Comparison of ENCODE assay signal across 11 cellular contexts in the genomic region with DNA sequence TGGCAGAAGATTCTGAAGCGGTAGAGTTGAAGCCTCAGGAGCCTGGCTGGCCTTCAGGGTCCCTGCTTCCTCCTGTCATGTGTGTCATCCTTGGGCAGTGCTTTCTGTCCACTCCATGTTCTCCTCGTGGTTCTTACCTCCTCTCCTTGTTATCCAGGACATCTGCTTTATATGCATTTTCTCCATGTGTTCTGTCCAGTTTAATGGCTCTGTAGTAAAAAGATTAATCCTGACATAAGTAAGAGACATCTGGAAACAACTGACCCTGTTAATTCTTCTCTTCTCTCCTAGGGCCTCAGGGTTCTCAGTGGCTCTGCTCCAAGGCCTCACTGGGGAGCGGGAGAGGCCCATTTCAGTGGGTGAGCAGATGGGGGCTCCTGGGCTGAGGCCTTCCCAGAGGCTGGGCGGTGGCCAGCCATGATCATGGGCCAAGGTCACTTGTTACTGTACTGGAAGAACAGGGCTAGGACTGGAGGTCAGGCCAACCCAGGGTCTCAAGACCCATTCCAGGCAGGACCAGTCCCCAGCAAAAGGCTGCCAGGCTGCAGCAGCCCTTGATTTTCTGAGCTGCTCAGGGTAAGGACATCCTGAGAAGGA. TPM values are rescaled to one million over a fixed set of nuclear protein-coding genes. Genes with fewer than 3 reads are reported as not detected.
DNase-seq lines count a peak whose midpoint lies in the region; ATAC-seq, FAIRE-seq and TF ChIP-seq lines count a peak whose summit lies in the region.
"Had no signal": no experiment of that assay in that cellular context is flagged by ENCODE, and none has a peak within 500 bp of the region (broad histone marks: within the 10 kb centered on the region; RNA-seq: fewer than 3 reads in every experiment).

No MANE protein-coding gene starts in this region.

- H3K36me3 Mint-ChIP-seq in astrocyte (ENCODE audit: low read depth, unreplicated experiment): no peaks in the 10 kb centered on the region

- H3K27me3 ChIP-seq in astrocyte (ENCODE audit: insufficient read depth, low read length) (no peaks in the 10 kb centered on the region), mucosa of rectum (ENCODE audit: control insufficient read depth in 2 of 2, insufficient read depth in 2 of 2, low read length in 2 of 2) (no peaks in the 10 kb centered on the region), A673 (replicated peaks; ENCODE audit: insufficient read depth, low read depth, low read length, poor library complexity) (no peaks in the 10 kb centered on the region)
- H3K27me3 ChIP-seq: BLaER1 had no signal

- H3K27ac Mint-ChIP-seq in astrocyte (ENCODE audit: unreplicated experiment): no peak overlapping the region

- H4K20me1 ChIP-seq in astrocyte (ENCODE audit: insufficient read depth, low read length): no peaks in the 10 kb centered on the region
- H4K20me1 ChIP-seq: BLaER1 had no signal

- POLR2A ChIA-PET in A673 (lab: Charles Lee; ENCODE audit: low non-redundant PET): no interaction called here

- H3K9me3 Mint-ChIP-seq in astrocyte (ENCODE audit: unreplicated experiment): peaks cover 7% of the 10 kb centered on the region

- H3K4me1 Mint-ChIP-seq in astrocyte (ENCODE audit: low read depth, unreplicated experiment): peaks cover 30% of the 10 kb centered on the region

- peaks cover 9% of the 10 kb centered on the region for H3K27me3 Mint-ChIP-seq in astrocyte (ENCODE audit: low read depth, unreplicated experiment)

- peak overlapping the region; percentile 75 for H3K4me2 ChIP-seq in astrocyte (ENCODE audit: low read length)

- no peak overlapping the region for H3K4me3 Mint-ChIP-seq in astrocyte (ENCODE audit: unreplicated experiment)

- CTCF ChIA-PET in A673 (lab: Charles Lee): no interaction called here

- H3K27ac ChIP-seq in astrocyte (ENCODE audit: low read depth, low read length) (peak overlapping the region; percentile 88), mucosa of rectum (ENCODE audit: low read depth in 2 of 2, low read length in 2 of 2) (peak overlapping the region; percentile 73 to 74), A673 (ENCODE audit: low read depth, low read length, poor library complexity, severe bottlenecking) (no peak overlapping the region)
- H3K27ac ChIP-seq: BLaER1 had no signal

- H3K79me2 ChIP-seq in astrocyte (ENCODE audit: insufficient read depth, low read length): no peaks in the 10 kb centered on the region

- no peaks in the 10 kb centered on the region for H3K36me3 ChIP-seq in astrocyte (ENCODE audit: insufficient read depth, low read length)
- no peaks in the 10 kb centered on the region for H3K36me3 ChIP-seq in mucosa of rectum (ENCODE audit: control insufficient read depth in 2 of 2, insufficient read depth in 2 of 2, low read length in 2 of 2)
- H3K36me3 ChIP-seq in A673 (ENCODE audit: insufficient read depth, low read length, poor library complexity, severe bottlenecking): no peaks in the 10 kb centered on the region
- H3K36me3 ChIP-seq: BLaER1 had no signal

- peaks cover 31% of the 10 kb centered on the region for H3K4me1 ChIP-seq in astrocyte (ENCODE audit: insufficient read depth, low read length)
- peaks cover 5 to 14% of the 10 kb centered on the region in 2 donors for H3K4me1 ChIP-seq in mucosa of rectum (ENCODE audit: control insufficient read depth in 2 of 2, insufficient read depth in 2 of 2, low read length in 2 of 2)
- peaks cover 6% of the 10 kb centered on the region for H3K4me1 ChIP-seq in A673 (ENCODE audit: insufficient read depth, low read length, poor library complexity, severe bottlenecking)

- no peaks in the 10 kb centered on the region for H3K9me3 ChIP-seq in astrocyte (ENCODE audit: insufficient read depth, low read depth, low read length)
- H3K9me3 ChIP-seq in mucosa of rectum (ENCODE audit: control insufficient read depth in 2 of 2, low read length in 2 of 2): no peaks in the 10 kb centered on the region
- H3K9me3 ChIP-seq in A673 (ENCODE audit: low read depth, low read length, poor library complexity, severe bottlenecking): no peaks in the 10 kb centered on the region

- intact Hi-C loops in cardiac septum (cut with DNase I) (no loop called here), left ventricle myocardium superior (cut with micrococcal nuclease) (no loop called here), A673 (cut with micrococcal nuclease; ENCODE audit: unreplicated experiment) (no loop called here)

- no TSS peak for BruUV-seq in A673 (replicated peaks; lab: Mats Ljungman, UMichigan)

- no peak overlapping the region for H2AFZ ChIP-seq in astrocyte (ENCODE audit: low read depth, low read length)

- H3K9ac ChIP-seq in astrocyte (ENCODE audit: low read length) (peak overlapping the region; percentile 71), mucosa of rectum (ENCODE audit: low read depth in 1 of 2, low read length in 2 of 2) (no peak overlapping the region)
- H3K9ac ChIP-seq: BLaER1 had no signal

- no peak for ATAC-seq in left ventricle myocardium superior

- DNase-seq in cardiac septum (ENCODE audit: low spot score): peak; percentile 55
- no peak for DNase-seq in left ventricle myocardium superior
- no peak for DNase-seq in astrocyte (ENCODE audit: low read depth)
- no peak for DNase-seq in A673 (ENCODE audit: low spot score)
- no peak for DNase-seq in H4 (ENCODE audit: low spot score)
- no peak for DNase-seq in SW 1271 (lab: John Stamatoyannopoulos, UW)
- DNase-seq in HuH-7 (ENCODE audit: low spot score): no peak
- DNase-seq: NCI-H446 had no signal

- H3K4me3 ChIP-seq in astrocyte (ENCODE audit: insufficient read depth, low read depth, low read length): no peak overlapping the region
- no peak overlapping the region for H3K4me3 ChIP-seq in mucosa of rectum (ENCODE audit: low read length in 2 of 2)
- no peak overlapping the region for H3K4me3 ChIP-seq in A673 (ENCODE audit: low read depth, low read length, poor library complexity, severe bottlenecking)
- H3K4me3 ChIP-seq: BLaER1 had no signal

- FAIRE-seq in astrocyte (lab: Jason Lieb, UNC): no peak
- FAIRE-seq: G401.6 had no signal

- TF ChIP-seq CTCF in astrocyte (IDR thresholded peaks at IDR 0.05; ENCODE audit: insufficient read depth, low read depth, low read length): no peak
- TF ChIP-seq CTCF in A673 (conservative IDR thresholded peaks at IDR 0.05; ENCODE audit: low read depth, low read length): no peak

RNA-seq across cellular contexts. Expression of a gene that starts 20.2 kb away (rescaled TPM):
- 0.57 TPM for total RNA-seq in cardiac septum
- total RNA-seq in left ventricle myocardium superior: 0.30 TPM
- 4.2 and 6.8 TPM in 2 replicates for total RNA-seq in astrocyte
- 0.13 and 0.70 TPM in 2 replicates for total RNA-seq in A673 (2021)
- 0.12 and 0.31 TPM in 2 replicates for total RNA-seq in H4 (2014; rRNA removed; shearing (Covaris generic))

RNA-seq across cellular contexts. Expression of a gene that starts 59.7 kb away (rescaled TPM):
- total RNA-seq in cardiac septum (0.38 TPM), left ventricle myocardium superior (0.82 TPM), astrocyte (11.5 and 14.1 TPM in 2 replicates), A673 (2021) (6.1 and 7.2 TPM in 2 replicates)
- 8.3 and 9.2 TPM in 2 replicates for total RNA-seq in H4 (2014; rRNA removed; shearing (Covaris generic))
